Comparison of ENCODE assay signal across 8 cellular contexts in the genomic region with DNA sequence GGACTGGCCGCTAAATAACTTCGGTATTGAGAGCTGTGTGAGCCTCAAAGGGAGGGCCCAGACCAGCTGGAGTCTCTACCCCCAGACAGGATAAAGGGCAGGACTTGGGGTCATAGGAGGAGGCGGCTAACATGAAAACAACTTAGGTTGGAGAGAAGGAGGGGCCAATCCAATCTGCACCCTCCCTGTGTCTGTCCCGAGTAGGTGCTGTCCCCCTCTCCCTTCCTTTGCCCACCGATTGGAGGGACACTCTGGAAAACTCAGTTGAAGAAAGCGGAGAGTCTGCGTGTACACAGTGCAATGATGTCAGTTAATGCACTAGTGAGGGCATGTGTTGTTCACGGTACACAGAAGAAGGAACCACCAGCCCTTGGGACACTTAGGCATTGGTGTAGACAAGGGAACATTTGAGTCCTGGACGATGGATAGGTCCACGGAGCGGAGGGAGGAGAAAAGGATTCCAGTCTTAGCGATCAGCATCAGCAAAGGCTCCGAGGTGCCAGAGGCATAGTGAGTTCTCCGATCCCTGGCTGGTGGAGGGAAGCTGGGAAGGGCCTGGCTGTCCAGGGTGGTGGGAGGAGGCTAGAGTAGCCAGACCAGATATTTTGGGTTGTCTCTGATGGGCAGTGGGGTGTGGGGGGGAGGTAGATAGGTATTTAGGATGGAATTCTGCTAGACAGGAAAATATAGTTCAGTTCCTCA. TPM values are rescaled to one million over a fixed set of nuclear protein-coding genes. Genes with fewer than 3 reads are reported as not detected.
A peak's percentile ranks its signal among the peaks of the same experiment; 100 is the strongest.
DNase-seq lines count a peak whose midpoint lies in the region; FAIRE-seq and TF ChIP-seq lines count a peak whose summit lies in the region.

No MANE protein-coding gene starts in this region.

- CTCF ChIA-PET in activated CD4-positive, alpha-beta T cell treated with anti-CD3 and anti-CD28 coated beads, Interleukin-2, amount 10 ng/mL, durations not matched to agents 7 days and 5 days (lab: Charles Lee) = interaction anchor here (0.8 to 11.2 kb wide), 8 partner anchors 10 to 218 kb away, joined by 3 to 137 read pairs (median 5); a partner anchor contains a TSS

- H3K27ac ChIP-seq in adrenal gland (peak overlapping the region; percentile 82 to 98 (median 93)), keratinocyte (ENCODE audit: control insufficient read depth, insufficient read depth, low read length) (peak overlapping the region; percentile 76), thyroid gland (peak overlapping the region; percentile 76 to 97 (median 91))

- no peak for TF ChIP-seq CTCF in adrenal gland (IDR thresholded peaks at IDR 0.05)
- TF ChIP-seq CTCF in keratinocyte (optimal IDR thresholded peaks at IDR 0.05 in 1 of 3, IDR thresholded peaks at IDR 0.05 in 1 of 3, conservative IDR thresholded peaks at IDR 0.05 in 1 of 3; ENCODE audit: extremely low read depth in 1 of 3, insufficient read depth in 2 of 3, low read length in 3 of 3) = no peak
- TF ChIP-seq CTCF in thyroid gland (IDR thresholded peaks at IDR 0.05) = no peak

- H4K20me1 ChIP-seq in keratinocyte (ENCODE audit: control insufficient read depth, extremely low read depth, insufficient read depth, low read length) = no peaks in the 10 kb centered on the region

- no peaks in the 10 kb centered on the region for H3K9me3 ChIP-seq in adrenal gland (replicated peaks in 1 of 3)
- no peaks in the 10 kb centered on the region for H3K9me3 ChIP-seq in keratinocyte (ENCODE audit: control insufficient read depth, low read depth, low read length)
- no peaks in the 10 kb centered on the region for H3K9me3 ChIP-seq in thyroid gland

- H3K4me1 Mint-ChIP-seq in activated CD4-positive, alpha-beta T cell treated with anti-CD3 and anti-CD28 coated beads, Interleukin-2, amount 10 ng/mL, durations not matched to agents 7 days and 5 days = peaks cover 45% of the 10 kb centered on the region

- FAIRE-seq in keratinocyte (lab: Jason Lieb, UNC) = peak; percentile 74

- H3K27me3 Mint-ChIP-seq in activated CD4-positive, alpha-beta T cell treated with anti-CD3 and anti-CD28 coated beads, Interleukin-2, amount 10 ng/mL, durations not matched to agents 7 days and 5 days = peaks cover 58% of the 10 kb centered on the region

- H3K36me3 Mint-ChIP-seq in activated CD4-positive, alpha-beta T cell treated with anti-CD3 and anti-CD28 coated beads, Interleukin-2, amount 10 ng/mL, durations not matched to agents 7 days and 5 days (ENCODE audit: low read depth) = peaks cover 17% of the 10 kb centered on the region

- no peak for DNase-seq in activated CD4-positive, alpha-beta T cell treated with anti-CD3 and anti-CD28 coated beads, Interleukin-2, amount 10 ng/mL, durations not matched to agents 7 days and 5 days
- no peak for DNase-seq in activated CD4-positive, alpha-beta T cell treated with anti-CD3 and anti-CD28 coated beads, Interleukin-2, amount 50 U/mL, for 1 hour
- DNase-seq in adrenal gland (peak in 2 of 7 donors; percentile 39 to 57), keratinocyte (ENCODE audit: low read depth, low spot score) (no peak), thyroid gland (no peak), NCI-H510A treated with DMSO at 0.1 percent for 48 hours (lab: John Stamatoyannopoulos, UW) (no peak), head of caudate nucleus (no peak), T1000 (lab: John Stamatoyannopoulos, UW) (no peak)

- peaks cover 41 to 58% of the 10 kb centered on the region in 2 donors for H3K4me1 ChIP-seq in adrenal gland (replicated peaks in 1 of 2)
- H3K4me1 ChIP-seq in keratinocyte (ENCODE audit: control insufficient read depth, extremely low read depth, insufficient read depth, low read length) = peaks cover 36% of the 10 kb centered on the region
- H3K4me1 ChIP-seq in thyroid gland = peaks cover 28 to 41% of the 10 kb centered on the region in 2 donors

- POLR2A ChIA-PET in activated CD4-positive, alpha-beta T cell treated with anti-CD3 and anti-CD28 coated beads, Interleukin-2, amount 10 ng/mL, durations not matched to agents 7 days and 5 days (lab: Charles Lee) = interaction anchor here (1.0 kb wide), 1 partner anchor 12 kb away, joined by 3 read pairs; no protein-coding TSS in a partner anchor

- peak overlapping the region in 3 of 4 donors; percentile 19 to 61 (median 40) for H3K4me3 ChIP-seq in adrenal gland
- H3K4me3 ChIP-seq in keratinocyte (ENCODE audit: control insufficient read depth in 2 of 3, extremely low read depth in 1 of 3, insufficient read depth in 2 of 3, low read depth in 1 of 3, low read length in 3 of 3) = peak overlapping the region; percentile 40 to 69 (median 61)
- peak overlapping the region in 1 of 3 donors; percentile 48 for H3K4me3 ChIP-seq in thyroid gland (replicated peaks in 1 of 3)

- H3K4me2 ChIP-seq in keratinocyte (ENCODE audit: control insufficient read depth, extremely low read depth, insufficient read depth, low read depth, low read length) = peak overlapping the region; percentile 77

- H2AFZ ChIP-seq in keratinocyte (ENCODE audit: control insufficient read depth, low read length) = peak overlapping the region; percentile 12

- no peaks in the 10 kb centered on the region for H3K79me2 ChIP-seq in keratinocyte (ENCODE audit: control insufficient read depth, insufficient read depth, low read length)

- TF ChIP-seq POLR2A in adrenal gland (IDR thresholded peaks at IDR 0.05) = no peak
- peak in 1 of 2 donors; percentile 0 for TF ChIP-seq POLR2A in thyroid gland (IDR thresholded peaks at IDR 0.05)

- no peaks in the 10 kb centered on the region for H3K36me3 ChIP-seq in adrenal gland (replicated peaks in 1 of 2)
- no peaks in the 10 kb centered on the region for H3K36me3 ChIP-seq in keratinocyte (ENCODE audit: control insufficient read depth in 2 of 2, extremely low read depth in 1 of 2, insufficient read depth in 2 of 2, low read length in 2 of 2)
- H3K36me3 ChIP-seq in thyroid gland = no peaks in the 10 kb centered on the region

- no peaks in the 10 kb centered on the region for H3K9me1 ChIP-seq in keratinocyte (ENCODE audit: control insufficient read depth, extremely low read depth, insufficient read depth, low read length)

- peak overlapping the region; percentile 77 for H3K9ac ChIP-seq in keratinocyte (ENCODE audit: control insufficient read depth, extremely low read depth, insufficient read depth, low read length)

- peak overlapping the region; percentile 35 for H3K4me3 Mint-ChIP-seq in activated CD4-positive, alpha-beta T cell treated with anti-CD3 and anti-CD28 coated beads, Interleukin-2, amount 10 ng/mL, durations not matched to agents 7 days and 5 days

- H3K27ac Mint-ChIP-seq in activated CD4-positive, alpha-beta T cell treated with anti-CD3 and anti-CD28 coated beads, Interleukin-2, amount 10 ng/mL, durations not matched to agents 7 days and 5 days = no peak overlapping the region

- no peaks in the 10 kb centered on the region for H3K27me3 ChIP-seq in adrenal gland
- no peaks in the 10 kb centered on the region for H3K27me3 ChIP-seq in keratinocyte (ENCODE audit: control insufficient read depth, extremely low read depth, insufficient read depth, low read length)
- no peaks in the 10 kb centered on the region for H3K27me3 ChIP-seq in thyroid gland

- dilution Hi-C loops in keratinocyte (cut with MboI; ENCODE audit: extremely low pct_ligation_motif_present, low sequenced_read_pairs) = no loop called here

- WGBS in adrenal gland, 4 donors = 44 to 54% (median 47%) methylated on average over 10 to 14 of the region's 14 CpGs
- 50 to 59% methylated on average over 12 to 14 of the region's 14 CpGs for WGBS in thyroid gland, 2 donors

- no peaks in the 10 kb centered on the region for H3K9me3 Mint-ChIP-seq in activated CD4-positive, alpha-beta T cell treated with anti-CD3 and anti-CD28 coated beads, Interleukin-2, amount 10 ng/mL, durations not matched to agents 7 days and 5 days

- intact Hi-C loops in adrenal gland (cut with DNase I) = no loop called here
- intact Hi-C loops in thyroid gland (cut with DNase I) = no loop called here
- intact Hi-C loops in head of caudate nucleus (cut with DNase I) = no loop called here

RNA-seq across cellular contexts. Expression of a gene that starts 0.8 kb away (rescaled TPM):
- 10 to 100 TPM in 1 of 2 experiments, 1 to 10 TPM in 1; 8.9 to 13.3 TPM for total RNA-seq in activated CD4-positive, alpha-beta T cell treated with anti-CD3 and anti-CD28 coated beads, Interleukin-2, amount 10 ng/mL, durations not matched to agents 7 days and 5 days
- total RNA-seq in adrenal gland (100 to 1,000 TPM in 5 of 8 donors, 10 to 100 TPM in 3; 43.1 to 162 (median 110) TPM), thyroid gland (10 to 100 TPM; 38.3 to 97.0 (median 63.5) TPM)
- polyA plus RNA-seq in adrenal gland (100 to 1,000 TPM in 2 of 3 donors, 10 to 100 TPM in 1; 58.3 to 168 (median 150) TPM), keratinocyte (10.5 to 18.1 TPM (median 16.8 TPM) in 3 replicates)
- polyA plus RNA-seq in keratinocyte (2011; ENCODE audit: low read depth) = 21.7 TPM
- 7.2 and 11.5 TPM in 2 replicates for polyA plus RNA-seq in keratinocyte (2011; cell fraction: cytosol; rRNA removed)
- 55.7 and 63.3 TPM in 2 replicates for polyA plus RNA-seq in keratinocyte (2011; cell fraction: nucleus; rRNA removed)
- 15.0 and 33.9 TPM in 2 replicates for polyA plus RNA-seq in keratinocyte (2012; ENCODE audit: low replicate concordance)
- 4.8 to 13.2 TPM (median 7.5 TPM) in 3 replicates for polyA minus RNA-seq in keratinocyte
- polyA minus RNA-seq in keratinocyte (2011; cell fraction: cytosol; rRNA and poly(A)+ RNA removed) = 8.4 TPM
- polyA minus RNA-seq in keratinocyte (2011; cell fraction: nucleus; rRNA and poly(A)+ RNA removed) = 4.7 and 6.0 TPM in 2 replicates

RNA-seq across cellular contexts. Expression of a gene that starts 6.6 kb away (rescaled TPM):
- total RNA-seq in activated CD4-positive, alpha-beta T cell treated with anti-CD3 and anti-CD28 coated beads, Interleukin-2, amount 10 ng/mL, durations not matched to agents 7 days and 5 days = 10 to 100 TPM; 49.6 to 58.1 TPM
- total RNA-seq in adrenal gland (100 to 1,000 TPM in 2 of 8 donors, 10 to 100 TPM in 6; 11.1 to 163 (median 49.4) TPM), thyroid gland (10 to 100 TPM; 17.3 to 52.5 (median 36.6) TPM)
- polyA plus RNA-seq in adrenal gland (100 to 1,000 TPM in 2 of 3 donors, 1 to 10 TPM in 1; 5.9 to 700 (median 234) TPM), keratinocyte (4.3 to 10.7 TPM (median 4.9 TPM) in 3 replicates)
- polyA plus RNA-seq in keratinocyte (2011; ENCODE audit: low read depth) = 7.2 TPM
- polyA plus RNA-seq in keratinocyte (2011; cell fraction: cytosol; rRNA removed) = 0.69 and 0.79 TPM in 2 replicates
- 63.1 and 85.5 TPM in 2 replicates for polyA plus RNA-seq in keratinocyte (2011; cell fraction: nucleus; rRNA removed)
- polyA plus RNA-seq in keratinocyte (2012; ENCODE audit: low replicate concordance) = 5.2 and 10.5 TPM in 2 replicates
- polyA minus RNA-seq in keratinocyte = 3.3 to 6.5 TPM (median 3.7 TPM) in 3 replicates
- 5.0 TPM for polyA minus RNA-seq in keratinocyte (2011; cell fraction: cytosol; rRNA and poly(A)+ RNA removed)
- polyA minus RNA-seq in keratinocyte (2011; cell fraction: nucleus; rRNA and poly(A)+ RNA removed) = 5.1 and 7.1 TPM in 2 replicates

RNA-seq across cellular contexts. Expression of a gene that starts 11.3 kb away (rescaled TPM):
- total RNA-seq in activated CD4-positive, alpha-beta T cell treated with anti-CD3 and anti-CD28 coated beads, Interleukin-2, amount 10 ng/mL, durations not matched to agents 7 days and 5 days = 10 to 100 TPM; 35.7 to 46.6 TPM
- total RNA-seq in adrenal gland = 10 to 100 TPM in 7 of 8 donors, 1 to 10 TPM in 1; 3.6 to 58.3 (median 38.8) TPM
- polyA plus RNA-seq in adrenal gland = 10 to 100 TPM in 2 of 3 donors, 1 to 10 TPM in 1; 1.4 to 63.0 (median 27.3) TPM
- 3.0 to 6.0 TPM (median 4.0 TPM) in 3 replicates for polyA plus RNA-seq in keratinocyte
- polyA plus RNA-seq in keratinocyte (2011; ENCODE audit: low read depth) = 1.4 TPM
- polyA plus RNA-seq in keratinocyte (2011; cell fraction: cytosol; rRNA removed) = 1.1 and 3.0 TPM in 2 replicates
- polyA plus RNA-seq in keratinocyte (2011; cell fraction: nucleus; rRNA removed) = 25.3 and 44.1 TPM in 2 replicates
- polyA plus RNA-seq in keratinocyte (2012; ENCODE audit: low replicate concordance) = 4.0 and 4.9 TPM in 2 replicates
- 1.3 to 2.0 TPM (median 1.3 TPM) in 3 replicates for polyA minus RNA-seq in keratinocyte
- 4.6 TPM for polyA minus RNA-seq in keratinocyte (2011; cell fraction: cytosol; rRNA and poly(A)+ RNA removed)
- polyA minus RNA-seq in keratinocyte (2011; cell fraction: nucleus; rRNA and poly(A)+ RNA removed) = 8.6 and 11.6 TPM in 2 replicates
- 10 to 100 TPM; 26.3 to 41.9 (median 35.6) TPM for total RNA-seq in thyroid gland

RNA-seq across cellular contexts. Expression of a gene that starts 11.4 kb away (rescaled TPM):
- total RNA-seq in activated CD4-positive, alpha-beta T cell treated with anti-CD3 and anti-CD28 coated beads, Interleukin-2, amount 10 ng/mL, durations not matched to agents 7 days and 5 days = 10 to 100 TPM; 47.2 to 57.5 TPM
- total RNA-seq in adrenal gland (10 to 100 TPM; 15.6 to 62.7 (median 34.2) TPM), thyroid gland (10 to 100 TPM; 27.0 to 42.2 (median 37.0) TPM)
- polyA plus RNA-seq in adrenal gland (10 to 100 TPM in 2 of 3 donors, 1 to 10 TPM in 1; 4.1 to 30.5 (median 19.6) TPM), keratinocyte (12.5 to 25.0 TPM (median 12.5 TPM) in 3 replicates)
- 6.9 TPM for polyA plus RNA-seq in keratinocyte (2011; ENCODE audit: low read depth)
- polyA plus RNA-seq in keratinocyte (2011; cell fraction: cytosol; rRNA removed) = 7.4 and 16.8 TPM in 2 replicates
- polyA plus RNA-seq in keratinocyte (2011; cell fraction: nucleus; rRNA removed) = 21.3 and 27.2 TPM in 2 replicates
- polyA plus RNA-seq in keratinocyte (2012; ENCODE audit: low replicate concordance) = 15.4 and 19.7 TPM in 2 replicates
- 3.5 to 8.6 TPM (median 7.0 TPM) in 3 replicates for polyA minus RNA-seq in keratinocyte
- 20.7 TPM for polyA minus RNA-seq in keratinocyte (2011; cell fraction: cytosol; rRNA and poly(A)+ RNA removed)
- 10.0 and 11.5 TPM in 2 replicates for polyA minus RNA-seq in keratinocyte (2011; cell fraction: nucleus; rRNA and poly(A)+ RNA removed)

RNA-seq across cellular contexts. Expression of a gene that starts 12.7 kb away (rescaled TPM):
- 10 to 100 TPM; 47.5 to 51.4 TPM for total RNA-seq in activated CD4-positive, alpha-beta T cell treated with anti-CD3 and anti-CD28 coated beads, Interleukin-2, amount 10 ng/mL, durations not matched to agents 7 days and 5 days
- total RNA-seq in adrenal gland (100 to 1,000 TPM in 1 of 8 donors, 10 to 100 TPM in 7; 17.1 to 107 (median 49.8) TPM), thyroid gland (10 to 100 TPM; 20.3 to 50.0 (median 32.4) TPM)
- polyA plus RNA-seq in adrenal gland (100 to 1,000 TPM in 2 of 3 donors, 10 to 100 TPM in 1; 12.6 to 237 (median 112) TPM), keratinocyte (9.0 to 15.0 TPM (median 13.3 TPM) in 3 replicates)
- polyA plus RNA-seq in keratinocyte (2011; ENCODE audit: low read depth) = 3.7 TPM
- 2.6 and 4.5 TPM in 2 replicates for polyA plus RNA-seq in keratinocyte (2011; cell fraction: cytosol; rRNA removed)
- 44.9 and 60.2 TPM in 2 replicates for polyA plus RNA-seq in keratinocyte (2011; cell fraction: nucleus; rRNA removed)
- 6.1 and 7.2 TPM in 2 replicates for polyA plus RNA-seq in keratinocyte (2012; ENCODE audit: low replicate concordance)
- polyA minus RNA-seq in keratinocyte = 5.7 to 13.2 TPM (median 11.8 TPM) in 3 replicates
- polyA minus RNA-seq in keratinocyte (2011; cell fraction: cytosol; rRNA and poly(A)+ RNA removed) = 6.5 TPM
- 15.9 and 20.0 TPM in 2 replicates for polyA minus RNA-seq in keratinocyte (2011; cell fraction: nucleus; rRNA and poly(A)+ RNA removed)
